ENCODE assay signal across 9 cellular contexts in genomic region chr16:65120811-65121721, GRCh38. TPM values are rescaled to one million over a fixed set of nuclear protein-coding genes. Genes with fewer than 3 reads are reported as not detected.
DNase-seq lines count a peak whose midpoint lies in the region; ATAC-seq and TF ChIP-seq lines count a peak whose summit lies in the region.
"Had no signal": no experiment of that assay in that cellular context is flagged by ENCODE, and none has a peak within 500 bp of the region (broad histone marks: within the 10 kb centered on the region; RNA-seq: fewer than 3 reads in every experiment).

No MANE protein-coding gene starts in this region.

- TF ChIP-seq CTCF in AG09309 (IDR thresholded peaks at IDR 0.05; ENCODE audit: control insufficient read depth, insufficient read depth, low read depth, low read length, missing control alignments), result no peak

- peak overlapping the region; percentile 90 for H3K27ac ChIP-seq in SJCRH30

- peaks cover 21% of the 10 kb centered on the region for H3K36me3 ChIP-seq in SJCRH30

- no peak for ATAC-seq in HG03520 (IDR thresholded peaks at IDR 0.05; ENCODE audit: unreplicated experiment)

- no peaks in the 10 kb centered on the region for H3K9me3 ChIP-seq in SJCRH30 (replicated peaks)

- no peaks in the 10 kb centered on the region for H3K27me3 ChIP-seq in SJCRH30

- no peak for DNase-seq in AG09309 (ENCODE audit: low read depth)
- DNase-seq in SJCRH30, result peak; percentile 54 to 64
- DNase-seq in globus pallidus (ENCODE audit: low spot score), result peak; percentile 33
- DNase-seq in nucleus accumbens (lab: John Stamatoyannopoulos, UW), result peak in 33 of 56 donors; percentile 13 to 76 (median 43)
- no peak for DNase-seq in NCI-H2196 (lab: John Stamatoyannopoulos, UW; ENCODE audit: unreplicated experiment)
- no peak for DNase-seq in DMS153 (lab: John Stamatoyannopoulos, UW)
- DNase-seq in COR-L47 (lab: John Stamatoyannopoulos, UW), result no peak
- DNase-seq: effector memory CD4-positive, alpha-beta T cell had no signal

- H3K4me3 ChIP-seq in AG09309 (ENCODE audit: control insufficient read depth, low read depth, low read length), result peak overlapping the region; percentile 97
- peak overlapping the region; percentile 96 for H3K4me3 ChIP-seq in SJCRH30

- H3K4me1 ChIP-seq in SJCRH30, result peaks cover 17% of the 10 kb centered on the region

RNA-seq across cellular contexts. Expression of gene CDH11, which starts 0.8 kb away (rescaled TPM):
- total RNA-seq in SJCRH30 (2014; rRNA removed; shearing (Covaris generic)), result 65.1 and 73.1 TPM in 2 replicates

Comparison
In these comparisons a context has a peak if more than half of its experiments do, and no peak if none do; other contexts are left out.
1. DNase-seq: peak in SJCRH30 (2 of 2), globus pallidus (single experiment) and nucleus accumbens (33 of 56); none in AG09309 (single experiment), NCI-H2196 (single experiment), DMS153 (single experiment) and COR-L47 (single experiment).